Comparison of ENCODE assay signal across 16 cellular contexts in genomic region chr11:8110396-8110795, GRCh38. TPM values are rescaled to one million over a fixed set of nuclear protein-coding genes. Genes with fewer than 3 reads are reported as not detected.
"Had no signal": no experiment of that assay in that cellular context is flagged by ENCODE, and none has a peak within 500 bp of the region (broad histone marks: within the 10 kb centered on the region; RNA-seq: fewer than 3 reads in every experiment).

No MANE protein-coding gene starts in this region.

- H3K27ac ChIP-seq: brain microvascular endothelial cell, right atrium auricular region, stomach, testis, VCaP had no signal

- H3K4me3 ChIP-seq: gastroesophageal sphincter, right atrium auricular region, stomach, testis had no signal

- DNase-seq: activated CD4-positive, alpha-beta T cell treated with anti-CD3 and anti-CD28 coated beads, Interleukin-2, amount 50 U/mL, for 1 hour; activated CD4-positive, CD25-positive, alpha-beta regulatory T cell treated with anti-CD3 and anti-CD28 coated beads, Interleukin-2, amount 50 U/mL, for 72 hours; activated effector memory CD4-positive, alpha-beta T cell treated with anti-CD3 and anti-CD28 coated beads, Interleukin-2, amount 50 U/mL, for 16 hours; activated naive CD4-positive, alpha-beta T cell treated with anti-CD3 and anti-CD28 coated beads, Interleukin-2, amount 50 U/mL, for 16 hours; activated T-cell treated with anti-CD3 and anti-CD28 coated beads, Interleukin-2, amount 50 U/mL, for 72 hours; aorta; brain microvascular endothelial cell; cortex of kidney; immature natural killer cell; kidney glomerular epithelial cell; stimulated activated CD4-positive, alpha-beta T cell treated with anti-CD3 and anti-CD28 coated beads, Interleukin-4, amount 100 ng/mL, for 1 hour; stomach; testis had no signal

- H3K9me3 ChIP-seq: gastroesophageal sphincter, testis had no signal

- H3K36me3 ChIP-seq: brain microvascular endothelial cell had no signal

- H3K27me3 ChIP-seq: gastroesophageal sphincter, right atrium auricular region, stomach, testis had no signal

- H3K4me1 ChIP-seq: testis had no signal

RNA-seq across cellular contexts. Expression of gene TUB, which starts 29.4 kb away (rescaled TPM):
- polyA plus RNA-seq: immature natural killer cell had no signal
